In the genomic region with DNA sequence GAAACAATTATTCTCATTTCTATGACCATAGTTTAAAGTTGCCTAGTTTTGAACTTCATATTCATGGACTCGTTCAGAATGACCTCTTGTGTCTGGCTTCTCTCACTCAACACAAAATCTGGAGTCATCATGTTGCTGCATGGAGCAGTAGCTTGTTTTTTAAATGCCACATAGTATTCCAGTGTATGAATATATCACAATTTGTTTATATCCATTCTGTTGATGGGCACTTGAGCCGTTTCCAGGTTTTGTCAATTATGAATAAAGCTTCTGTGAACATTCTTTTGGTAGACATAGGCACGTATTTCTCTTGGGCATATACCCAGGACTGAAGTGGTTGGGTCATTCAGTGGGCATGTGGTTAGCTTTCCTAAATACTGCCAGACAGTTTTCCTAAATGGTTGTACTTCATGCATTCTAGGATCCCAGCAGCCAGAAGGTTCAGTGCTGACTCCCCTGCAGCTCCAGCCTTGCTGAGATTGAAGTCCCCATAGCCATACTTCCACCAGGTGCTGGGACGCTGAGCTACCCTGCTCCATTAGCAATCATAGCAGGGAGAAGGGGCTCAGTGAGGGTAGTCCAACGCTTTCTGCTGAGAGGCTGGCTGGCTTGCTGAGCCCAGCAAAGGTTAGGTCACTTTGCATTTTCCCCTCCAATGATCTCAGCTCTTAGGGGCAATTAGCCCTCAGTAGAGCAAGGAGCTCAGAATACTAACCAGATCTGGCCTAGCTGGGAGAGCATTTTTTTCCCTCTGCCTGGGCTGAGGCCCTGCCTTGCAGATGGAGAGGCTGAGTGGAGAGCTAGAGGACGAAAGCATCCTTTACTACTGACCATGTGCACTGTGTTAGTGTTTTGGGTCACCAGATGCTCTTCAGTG, we compare ENCODE assay signal across 28 cellular contexts. TPM values are rescaled to one million over a fixed set of nuclear protein-coding genes. Genes with fewer than 3 reads are reported as not detected.
DNase-seq lines count a peak whose midpoint lies in the region; ATAC-seq, FAIRE-seq and TF ChIP-seq lines count a peak whose summit lies in the region.
"Had no signal": no experiment of that assay in that cellular context is flagged by ENCODE, and none has a peak within 500 bp of the region (broad histone marks: within the 10 kb centered on the region; RNA-seq: fewer than 3 reads in every experiment).

No MANE protein-coding gene starts in this region.

- H3K36me3 ChIP-seq in right atrium auricular region: no peaks in the 10 kb centered on the region
- H3K36me3 ChIP-seq in bronchial epithelial cell (ENCODE audit: control insufficient read depth, insufficient read depth, low read length): no peaks in the 10 kb centered on the region
- H3K36me3 ChIP-seq in neural progenitor cell: no peaks in the 10 kb centered on the region
- H3K36me3 ChIP-seq: BE2C had no signal

- peak overlapping the region; percentile 41 for H3K4me2 ChIP-seq in neural progenitor cell

- POLR2A ChIA-PET in activated CD4-positive, alpha-beta T cell treated with anti-CD3 and anti-CD28 coated beads, Interleukin-2, amount 10 ng/mL, durations not matched to agents 7 days and 5 days (lab: Charles Lee): no interaction called here

- peaks cover 19% of the 10 kb centered on the region for H3K27me3 Mint-ChIP-seq in neural progenitor cell (ENCODE audit: insufficient read depth, low read depth)
- peaks cover 12% of the 10 kb centered on the region for H3K27me3 Mint-ChIP-seq in activated CD4-positive, alpha-beta T cell treated with anti-CD3 and anti-CD28 coated beads, Interleukin-2, amount 10 ng/mL, durations not matched to agents 7 days and 5 days

- peak; percentile 43 for FAIRE-seq in bronchial epithelial cell (lab: Jason Lieb, UNC)
- FAIRE-seq: GM12892, H1, K562 had no signal

- H3K27me3 ChIP-seq in right atrium auricular region: no peaks in the 10 kb centered on the region
- H3K27me3 ChIP-seq in bronchial epithelial cell (ENCODE audit: control insufficient read depth, insufficient read depth, low read length): no peaks in the 10 kb centered on the region
- no peaks in the 10 kb centered on the region for H3K27me3 ChIP-seq in neural progenitor cell
- H3K27me3 ChIP-seq: BE2C had no signal

- peak; percentile 56 for ATAC-seq in Right ventricle myocardium superior (ENCODE audit: poor library complexity)
- no peak for ATAC-seq in HG03457 (IDR thresholded peaks at IDR 0.05; ENCODE audit: unreplicated experiment)
- ATAC-seq: K562 had no signal

- CTCF ChIA-PET in activated CD4-positive, alpha-beta T cell treated with anti-CD3 and anti-CD28 coated beads, Interleukin-2, amount 10 ng/mL, durations not matched to agents 7 days and 5 days (lab: Charles Lee): no interaction called here

- no peak overlapping the region for H3K4me3 Mint-ChIP-seq in neural progenitor cell
- no peak overlapping the region for H3K4me3 Mint-ChIP-seq in activated CD4-positive, alpha-beta T cell treated with anti-CD3 and anti-CD28 coated beads, Interleukin-2, amount 10 ng/mL, durations not matched to agents 7 days and 5 days
- H3K4me3 Mint-ChIP-seq: CD14-positive monocyte; CD8-positive, alpha-beta memory T cell had no signal

- H3K9ac ChIP-seq in neural progenitor cell: no peak overlapping the region

- H3K4me1 ChIP-seq in right atrium auricular region (no peaks in the 10 kb centered on the region), neural progenitor cell (peaks cover 8% of the 10 kb centered on the region)
- H3K4me1 ChIP-seq: BE2C had no signal

- H4K20me1 ChIP-seq in neural progenitor cell (ENCODE audit: low read depth): no peaks in the 10 kb centered on the region

- H3K27ac Mint-ChIP-seq in neural progenitor cell: no peak overlapping the region
- no peak overlapping the region for H3K27ac Mint-ChIP-seq in activated CD4-positive, alpha-beta T cell treated with anti-CD3 and anti-CD28 coated beads, Interleukin-2, amount 10 ng/mL, durations not matched to agents 7 days and 5 days
- H3K27ac Mint-ChIP-seq: CD8-positive, alpha-beta memory T cell had no signal

- H3K4me3 ChIP-seq in right atrium auricular region: no peak overlapping the region
- no peak overlapping the region for H3K4me3 ChIP-seq in bronchial epithelial cell (ENCODE audit: low read depth, low read length)
- no peak overlapping the region for H3K4me3 ChIP-seq in neural progenitor cell
- H3K4me3 ChIP-seq: K562 had no signal

- intact Hi-C loops in Right ventricle myocardium superior (cut with DNase I): no loop called here

- H3K27ac ChIP-seq in right atrium auricular region: no peak overlapping the region
- H3K27ac ChIP-seq in neural progenitor cell: peak overlapping the region; percentile 55
- H3K27ac ChIP-seq in caudate nucleus (ENCODE audit: low read depth, low read length): no peak overlapping the region

- peaks cover 8% of the 10 kb centered on the region for H3K9me3 Mint-ChIP-seq in neural progenitor cell
- H3K9me3 Mint-ChIP-seq in activated CD4-positive, alpha-beta T cell treated with anti-CD3 and anti-CD28 coated beads, Interleukin-2, amount 10 ng/mL, durations not matched to agents 7 days and 5 days: no peaks in the 10 kb centered on the region
- H3K9me3 Mint-ChIP-seq: CD8-positive, alpha-beta memory T cell had no signal

- no peaks in the 10 kb centered on the region for H3K79me2 ChIP-seq in neural progenitor cell (ENCODE audit: low read depth)

- H3K4me1 Mint-ChIP-seq in neural progenitor cell: peaks cover 10% of the 10 kb centered on the region
- no peaks in the 10 kb centered on the region for H3K4me1 Mint-ChIP-seq in activated CD4-positive, alpha-beta T cell treated with anti-CD3 and anti-CD28 coated beads, Interleukin-2, amount 10 ng/mL, durations not matched to agents 7 days and 5 days
- H3K4me1 Mint-ChIP-seq: CD14-positive monocyte; CD8-positive, alpha-beta memory T cell had no signal

- H3K36me3 Mint-ChIP-seq in neural progenitor cell: no peaks in the 10 kb centered on the region
- no peaks in the 10 kb centered on the region for H3K36me3 Mint-ChIP-seq in activated CD4-positive, alpha-beta T cell treated with anti-CD3 and anti-CD28 coated beads, Interleukin-2, amount 10 ng/mL, durations not matched to agents 7 days and 5 days (ENCODE audit: low read depth)
- H3K36me3 Mint-ChIP-seq: CD14-positive monocyte; CD8-positive, alpha-beta memory T cell had no signal

- peaks cover 9% of the 10 kb centered on the region for H3F3A ChIP-seq in neural progenitor cell (ENCODE audit: low read depth)

- H2AFZ ChIP-seq in neural progenitor cell (replicated peaks): no peak overlapping the region

- TF ChIP-seq CTCF in right atrium auricular region (IDR thresholded peaks at IDR 0.05) (no peak), bronchial epithelial cell (IDR thresholded peaks at IDR 0.05; ENCODE audit: insufficient read depth, low read length, severe bottlenecking) (no peak), neural progenitor cell (IDR thresholded peaks at IDR 0.05) (no peak)

- DNase-seq in Right ventricle myocardium superior: no peak
- DNase-seq in right atrium auricular region (ENCODE audit: low spot score): no peak
- peak; percentile 34 for DNase-seq in NCI-H2227 (lab: John Stamatoyannopoulos, UW; ENCODE audit: unreplicated experiment)
- no peak for DNase-seq in bronchial epithelial cell (ENCODE audit: low read depth)
- peak; percentile 46 for DNase-seq in neural progenitor cell (ENCODE audit: low spot score)
- DNase-seq in activated CD4-positive, alpha-beta T cell treated with anti-CD3 and anti-CD28 coated beads, Interleukin-2, amount 10 ng/mL, durations not matched to agents 7 days and 5 days: no peak
- DNase-seq in caudate nucleus (lab: John Stamatoyannopoulos, UW): no peak
- DNase-seq: 8988T; ACHN; BE2C; CD8-positive, alpha-beta memory T cell; DMS153; DND-41; HCEC 1CT; MV-4-11; NCI-H1105; NCI-H1436 treated with DMSO at 0.1 percent for 48 hours; NCI-H187 treated with DMSO at 0.1 percent for 48 hours; NCI-H2171 treated with DMSO at 0.1 percent for 48 hours; NCI-H446; NCI-H526 treated with DMSO at 0.1 percent for 48 hours; RPMI8226; SIG-M5 had no signal

- H3K9me3 ChIP-seq in right atrium auricular region: no peaks in the 10 kb centered on the region
- no peaks in the 10 kb centered on the region for H3K9me3 ChIP-seq in neural progenitor cell (ENCODE audit: low read depth)
- H3K9me3 ChIP-seq: BE2C had no signal

RNA-seq across cellular contexts. Expression of a gene that starts 35.7 kb away (rescaled TPM):
- total RNA-seq in Right ventricle myocardium superior: 60.9 TPM
- 10 to 100 TPM; 29.9 to 39.9 TPM for total RNA-seq in right atrium auricular region
- 27.1 and 30.0 TPM in 2 replicates for total RNA-seq in bronchial epithelial cell
- 44.7 and 54.5 TPM in 2 replicates for total RNA-seq in neural progenitor cell (ENCODE audit: low replicate concordance)
- total RNA-seq in activated CD4-positive, alpha-beta T cell treated with anti-CD3 and anti-CD28 coated beads, Interleukin-2, amount 10 ng/mL, durations not matched to agents 7 days and 5 days: 10 to 100 TPM; 75.1 to 81.8 TPM

Comparison
In these comparisons a context has a peak if more than half of its experiments do, and no peak if none do; other contexts are left out.
1. DNase-seq: peak in NCI-H2227 (single experiment) and neural progenitor cell (single experiment); none in Right ventricle myocardium superior (single experiment), right atrium auricular region (single experiment), bronchial epithelial cell (single experiment), activated CD4-positive, alpha-beta T cell treated with anti-CD3 and anti-CD28 coated beads, Interleukin-2, amount 10 ng/mL, durations not matched to agents 7 days and 5 days (single experiment) and caudate nucleus (0 of 61).